ENCODE assay signal across 17 cellular contexts in genomic region chr16:72857841-72858594, GRCh38.
A peak's percentile ranks its signal among the peaks of the same experiment; 100 is the strongest.
DNase-seq lines count a peak whose midpoint lies in the region; ATAC-seq and TF ChIP-seq lines count a peak whose summit lies in the region.
"Had no signal": no experiment of that assay in that cellular context is flagged by ENCODE, and none has a peak within 500 bp of the region (broad histone marks: within the 10 kb centered on the region; RNA-seq: fewer than 3 reads in every experiment).

No MANE protein-coding gene starts in this region.

- peak; percentile 46 for DNase-seq in cardiac septum (ENCODE audit: low spot score)
- DNase-seq in Right ventricle myocardium superior: no peak
- DNase-seq in right cardiac atrium: no peak
- DNase-seq in retina: peak; percentile 55
- DNase-seq in uterus: no peak
- no peak for DNase-seq in activated T-cell treated with anti-CD3 and anti-CD28 coated beads for 4 hours
- no peak for DNase-seq in effector CD4-positive, alpha-beta T cell
- DNase-seq in pons (ENCODE audit: low spot score): no peak
- DNase-seq: activated CD4-positive, alpha-beta T cell treated with anti-CD3 and anti-CD28 coated beads for 36 hours; CD4-positive, CD25-positive, alpha-beta regulatory T cell; cortex of kidney; DMS79 treated with DMSO at 0.1 percent for 48 hours; KG1; NCI-H1105; NCI-H2171 treated with DMSO at 0.1 percent for 48 hours; testis had no signal

- no peaks in the 10 kb centered on the region for H3K36me3 ChIP-seq in uterus

- H3K27me3 ChIP-seq in right cardiac atrium (ENCODE audit: control insufficient read depth, insufficient read depth): no peaks in the 10 kb centered on the region
- H3K27me3 ChIP-seq in uterus: no peaks in the 10 kb centered on the region
- H3K27me3 ChIP-seq: testis had no signal

- no peak for TF ChIP-seq CTCF in uterus (IDR thresholded peaks at IDR 0.05)

- TF ChIP-seq POLR2A in uterus (IDR thresholded peaks at IDR 0.05): no peak

- H3K4me3 ChIP-seq in right cardiac atrium (ENCODE audit: low read length) (no peak overlapping the region), uterus (no peak overlapping the region)
- H3K4me3 ChIP-seq: A549, testis had no signal

- 80% methylated on average over 13 of the region's 13 CpGs for WGBS in right cardiac atrium

- H3K4me1 ChIP-seq in right cardiac atrium (ENCODE audit: control insufficient read depth, insufficient read depth, low read length): peaks cover 5% of the 10 kb centered on the region
- H3K4me1 ChIP-seq in uterus: no peaks in the 10 kb centered on the region
- H3K4me1 ChIP-seq: A549, testis had no signal

- ATAC-seq in Right ventricle myocardium superior (ENCODE audit: poor library complexity) (no peak), right cardiac atrium (no peak)
- ATAC-seq: activated CD4-positive, alpha-beta T cell treated with anti-CD3 and anti-CD28 coated beads for 36 hours had no signal

- H3K27ac ChIP-seq in right cardiac atrium (ENCODE audit: low read length): peak overlapping the region; percentile 61
- H3K27ac ChIP-seq in uterus: peak overlapping the region; percentile 68 to 90

- intact Hi-C loops in cardiac septum (cut with DNase I) (loop anchor here (2.0 kb wide), 1 partner anchor 19 kb away; no protein-coding TSS in a partner anchor), Right ventricle myocardium superior (cut with DNase I) (no loop called here), right cardiac atrium (cut with DNase I) (no loop called here), uterus (cut with DNase I; ENCODE audit: low total_unique reads) (no loop called here)

- H3K9me3 ChIP-seq in right cardiac atrium (ENCODE audit: control insufficient read depth, low read length) (no peaks in the 10 kb centered on the region), uterus (no peaks in the 10 kb centered on the region)
- H3K9me3 ChIP-seq: A549, testis had no signal

Comparison
In these comparisons a context has a peak if more than half of its experiments do, and no peak if none do; other contexts are left out.
1. DNase-seq: peak in cardiac septum (single experiment) and retina (single experiment); none in Right ventricle myocardium superior (single experiment), right cardiac atrium (0 of 3), uterus (0 of 2), activated T-cell treated with anti-CD3 and anti-CD28 coated beads for 4 hours (single experiment), effector CD4-positive, alpha-beta T cell (single experiment) and pons (single experiment).